Comparison of ENCODE assay signal across 8 cellular contexts in genomic region chr10:100009283-100009792, GRCh38. TPM values are rescaled to one million over a fixed set of nuclear protein-coding genes. Genes with fewer than 3 reads are reported as not detected.
DNase-seq lines count a peak whose midpoint lies in the region; ATAC-seq and TF ChIP-seq lines count a peak whose summit lies in the region.

No MANE protein-coding gene starts in this region.

- H3K4me3 ChIP-seq in HUES64 (ENCODE audit: low read length): peak overlapping the region; percentile 77
- peak overlapping the region; percentile 76 to 97 for H3K4me3 ChIP-seq in foreskin fibroblast (ENCODE audit: low read depth in 1 of 2, low read length in 2 of 2)

- H3K36me3 Mint-ChIP-seq in activated CD4-positive, alpha-beta T cell treated with anti-CD3 and anti-CD28 coated beads for 36 hours (ENCODE audit: low read depth): no peaks in the 10 kb centered on the region
- H3K36me3 Mint-ChIP-seq in activated CD4-positive, alpha-beta memory T cell treated with anti-CD3 and anti-CD28 coated beads for 36 hours: no peaks in the 10 kb centered on the region

- ATAC-seq in activated CD4-positive, alpha-beta T cell treated with anti-CD3 and anti-CD28 coated beads for 36 hours: peak; percentile 78
- ATAC-seq in GM21529 (IDR thresholded peaks at IDR 0.05; ENCODE audit: unreplicated experiment): peak; percentile 56

- peak; percentile 32 for TF ChIP-seq CTCF in foreskin fibroblast (IDR thresholded peaks at IDR 0.05; ENCODE audit: low read depth, low read length)

- CTCF ChIA-PET in activated CD4-positive, alpha-beta T cell treated with anti-CD3 and anti-CD28 coated beads for 36 hours (lab: Charles Lee): interaction anchor here (0.6 to 3.3 kb wide), 11 partner anchors 8 to 163 kb away, joined by 3 to 26 read pairs (median 5); no protein-coding TSS in a partner anchor
- CTCF ChIA-PET in activated CD4-positive, alpha-beta memory T cell treated with anti-CD3 and anti-CD28 coated beads for 36 hours (lab: Charles Lee): interaction anchor here (0.6 to 9.8 kb wide), 36 partner anchors 9 to 1542 kb away, joined by 3 to 119 read pairs (median 4); partner anchors contain the start of genes COX15 and CUTC

- WGBS in HUES64: under 1% methylated on average over 45 of the region's 45 CpGs

- peaks cover 47% of the 10 kb centered on the region for H3K4me1 Mint-ChIP-seq in activated CD4-positive, alpha-beta T cell treated with anti-CD3 and anti-CD28 coated beads for 36 hours
- peaks cover 46% of the 10 kb centered on the region for H3K4me1 Mint-ChIP-seq in activated CD4-positive, alpha-beta memory T cell treated with anti-CD3 and anti-CD28 coated beads for 36 hours (ENCODE audit: low read depth)

- POLR2A ChIA-PET in activated CD4-positive, alpha-beta T cell treated with anti-CD3 and anti-CD28 coated beads for 36 hours (lab: Charles Lee): no interaction called here
- POLR2A ChIA-PET in activated CD4-positive, alpha-beta memory T cell treated with anti-CD3 and anti-CD28 coated beads for 36 hours (lab: Charles Lee): no interaction called here

- H3K27ac ChIP-seq in HUES64 (ENCODE audit: low read depth, low read length): no peak overlapping the region

- no peak for DNase-seq in activated CD4-positive, alpha-beta T cell treated with anti-CD3 and anti-CD28 coated beads for 36 hours
- no peak for DNase-seq in activated CD4-positive, alpha-beta T cell treated with anti-CD3 and anti-CD28 coated beads for 1 hour
- no peak for DNase-seq in activated CD4-positive, alpha-beta memory T cell treated with anti-CD3 and anti-CD28 coated beads for 36 hours
- DNase-seq in foreskin fibroblast (peak in 1 of 2 donors; percentile 82), nucleus accumbens (lab: John Stamatoyannopoulos, UW) (peak in 44 of 56 donors; percentile 13 to 76 (median 51)), DMS153 treated with DMSO at 0.1 percent for 48 hours (lab: John Stamatoyannopoulos, UW; ENCODE audit: unreplicated experiment) (no peak)

- peaks cover 12% of the 10 kb centered on the region for H3K27me3 ChIP-seq in HUES64 (ENCODE audit: insufficient read depth, low read length)

- peaks cover 8% of the 10 kb centered on the region for H3K27me3 Mint-ChIP-seq in activated CD4-positive, alpha-beta T cell treated with anti-CD3 and anti-CD28 coated beads for 36 hours
- H3K27me3 Mint-ChIP-seq in activated CD4-positive, alpha-beta memory T cell treated with anti-CD3 and anti-CD28 coated beads for 36 hours: peaks cover 11% of the 10 kb centered on the region

- no peaks in the 10 kb centered on the region for H3K9me3 ChIP-seq in HUES64 (ENCODE audit: insufficient read depth, low read depth, low read length)

- no peak overlapping the region for H3K27ac Mint-ChIP-seq in activated CD4-positive, alpha-beta T cell treated with anti-CD3 and anti-CD28 coated beads for 36 hours
- H3K27ac Mint-ChIP-seq in activated CD4-positive, alpha-beta memory T cell treated with anti-CD3 and anti-CD28 coated beads for 36 hours: no peak overlapping the region

- peak overlapping the region; percentile 74 for H3K4me3 Mint-ChIP-seq in activated CD4-positive, alpha-beta T cell treated with anti-CD3 and anti-CD28 coated beads for 36 hours
- H3K4me3 Mint-ChIP-seq in activated CD4-positive, alpha-beta memory T cell treated with anti-CD3 and anti-CD28 coated beads for 36 hours: peak overlapping the region; percentile 77

- H3K4me1 ChIP-seq in HUES64 (ENCODE audit: insufficient read depth, low read length): peaks cover 12% of the 10 kb centered on the region

- H3K9ac ChIP-seq in HUES64 (ENCODE audit: low read depth, low read length): peak overlapping the region; percentile 67; the same call in 1 of the 2 replicates

- H3K9me3 Mint-ChIP-seq in activated CD4-positive, alpha-beta T cell treated with anti-CD3 and anti-CD28 coated beads for 36 hours (ENCODE audit: low read depth): no peaks in the 10 kb centered on the region
- no peaks in the 10 kb centered on the region for H3K9me3 Mint-ChIP-seq in activated CD4-positive, alpha-beta memory T cell treated with anti-CD3 and anti-CD28 coated beads for 36 hours

- H3K36me3 ChIP-seq in HUES64 (ENCODE audit: insufficient read depth, low read length): no peaks in the 10 kb centered on the region

- intact Hi-C loops in activated CD4-positive, alpha-beta T cell treated with anti-CD3 and anti-CD28 coated beads for 36 hours (cut with DNase I, micrococcal nuclease): loop anchor here (1.0 to 5.0 kb wide), 6 partner anchors 139 to 387 kb away; partner anchors contain the start of genes COX15 (in 2 of the 2), CUTC (in 2 of the 2), ERLIN1 (in 1 of the 2) and SLC25A28 (in 1 of the 2)
- intact Hi-C loops in activated CD4-positive, alpha-beta memory T cell treated with anti-CD3 and anti-CD28 coated beads for 36 hours (cut with micrococcal nuclease): loop anchor here (5.0 to 10.0 kb wide), 2 partner anchors 162 to 175 kb away; partner anchors contain the start of gene ERLIN1

RNA-seq across cellular contexts. Expression of gene DNMBP, which starts 0.4 kb away (rescaled TPM):
- total RNA-seq in activated CD4-positive, alpha-beta T cell treated with anti-CD3 and anti-CD28 coated beads for 36 hours: 1 to 10 TPM; 1.9 to 2.4 TPM
- polyA plus RNA-seq in HUES64 (2013, experiment 1 of 2): 13.0 TPM
- 14.2 TPM for polyA plus RNA-seq in HUES64 (2013, experiment 2 of 2)
- 1 to 10 TPM; 2.1 to 2.2 TPM for total RNA-seq in activated CD4-positive, alpha-beta memory T cell treated with anti-CD3 and anti-CD28 coated beads for 36 hours

Comparison
In these comparisons a context has a peak if more than half of its experiments do, and no peak if none do; other contexts are left out.
1. DNase-seq: peak in nucleus accumbens (44 of 56); none in activated CD4-positive, alpha-beta T cell treated with anti-CD3 and anti-CD28 coated beads for 36 hours (single experiment), activated CD4-positive, alpha-beta T cell treated with anti-CD3 and anti-CD28 coated beads for 1 hour (single experiment), activated CD4-positive, alpha-beta memory T cell treated with anti-CD3 and anti-CD28 coated beads for 36 hours (single experiment) and DMS153 treated with DMSO at 0.1 percent for 48 hours (single experiment).